ENCODE assay signal across 1 cellular context in genomic region chr19:46385636-46386035, GRCh38.
TF ChIP-seq lines count a peak whose summit lies in the region.

No MANE protein-coding gene starts in this region.

TF ChIP-seq in HepG2, 621 proteins besides CTCF, POLR2A, EP300 and RAD21:
- TF ChIP-seq CEBPB (IDR thresholded peaks at IDR 0.05; ENCODE audit: borderline replicate concordance, low read depth, low read length), result peak; percentile 18; the same call in 1 of the 2 replicates
- no peak for TF ChIP-seq GATAD1 (CRISPR knock-in tag; IDR thresholded peaks at IDR 0.05)
- no peak for TF ChIP-seq RFX1 (IDR thresholded peaks at IDR 0.05)
- TF ChIP-seq ETV6 (CRISPR knock-in tag; conservative IDR thresholded peaks at IDR 0.05), result no peak
- no peak for TF ChIP-seq TCF7L2 (IDR thresholded peaks at IDR 0.05; ENCODE audit: low read depth, low read length)
